Comparison of ENCODE assay signal across 22 cellular contexts in genomic region chr14:68645371-68645770, GRCh38.
"Had no signal": no experiment of that assay in that cellular context is flagged by ENCODE, and none has a peak within 500 bp of the region (broad histone marks: within the 10 kb centered on the region; RNA-seq: fewer than 3 reads in every experiment).

No MANE protein-coding gene starts in this region.

- H3K27ac Mint-ChIP-seq: naive thymus-derived CD4-positive, alpha-beta T cell; natural killer cell treated with Interleukin-12 subunit alpha and Interleukin-12 subunit beta and Interleukin-15 and Interleukin-18, amount 100 ng/mL, for 72 hours; stimulated activated effector memory CD8-positive, alpha-beta T cell treated with anti-CD3 and anti-CD28 coated beads, Interleukin-12 subunit alpha, Interleukin-12 subunit beta, amount 100 ng/mL, for 72 hours; stimulated activated naive CD8-positive, alpha-beta T cell treated with anti-CD3 and anti-CD28 coated beads, Interleukin-15, amount 100 ng/mL, for 72 hours had no signal

- H3K4me1 Mint-ChIP-seq: stimulated activated naive CD8-positive, alpha-beta T cell treated with anti-CD3 and anti-CD28 coated beads, Interleukin-15, amount 100 ng/mL, for 72 hours had no signal

- H3K27me3 Mint-ChIP-seq: natural killer cell treated with Interleukin-12 subunit alpha and Interleukin-12 subunit beta and Interleukin-15 and Interleukin-18, amount 100 ng/mL, for 72 hours; stimulated activated naive CD8-positive, alpha-beta T cell treated with anti-CD3 and anti-CD28 coated beads, Interleukin-15, amount 100 ng/mL, for 72 hours had no signal

- DNase-seq: hypothalamus; islet precursor cell; left ventricle myocardium inferior; mesendoderm; naive thymus-derived CD4-positive, alpha-beta T cell; nucleus accumbens; pancreas; posterior cingulate gyrus; retina; right cardiac atrium; small intestine; spleen; stimulated activated CD4-positive, alpha-beta T cell treated with anti-CD3 and anti-CD28 coated beads, Interleukin-4, amount 100 ng/mL, for 24 hours; stimulated activated naive CD4-positive, alpha-beta T cell treated with Interleukin-2 at 50 U/mL for 16 hours; stimulated activated naive CD8-positive, alpha-beta T cell treated with anti-CD3 and anti-CD28 coated beads, Interleukin-15, amount 100 ng/mL, for 72 hours; substantia nigra; upper lobe of left lung had no signal

- ATAC-seq: naive thymus-derived CD4-positive, alpha-beta T cell; natural killer cell treated with Interleukin-12 subunit alpha and Interleukin-12 subunit beta and Interleukin-15 and Interleukin-18, amount 100 ng/mL, for 72 hours; pancreas; right cardiac atrium; sciatic nerve; stimulated activated effector memory CD8-positive, alpha-beta T cell treated with anti-CD3 and anti-CD28 coated beads, Interleukin-12 subunit alpha, Interleukin-12 subunit beta, amount 100 ng/mL, for 72 hours; stimulated activated naive CD8-positive, alpha-beta T cell treated with anti-CD3 and anti-CD28 coated beads, Interleukin-15, amount 100 ng/mL, for 72 hours had no signal

- H3K4me3 Mint-ChIP-seq: mesothelial cell of epicardium; naive thymus-derived CD4-positive, alpha-beta T cell; natural killer cell treated with Interleukin-12 subunit alpha and Interleukin-12 subunit beta and Interleukin-15 and Interleukin-18, amount 100 ng/mL, for 72 hours; neural crest cell; stimulated activated effector memory CD8-positive, alpha-beta T cell treated with anti-CD3 and anti-CD28 coated beads, Interleukin-12 subunit alpha, Interleukin-12 subunit beta, amount 100 ng/mL, for 72 hours; stimulated activated naive CD8-positive, alpha-beta T cell treated with anti-CD3 and anti-CD28 coated beads, Interleukin-15, amount 100 ng/mL, for 72 hours had no signal

- H3K36me3 Mint-ChIP-seq: stimulated activated effector memory CD8-positive, alpha-beta T cell treated with anti-CD3 and anti-CD28 coated beads, Interleukin-12 subunit alpha, Interleukin-12 subunit beta, amount 100 ng/mL, for 72 hours had no signal
